Comparison of ENCODE assay signal across 8 cellular contexts in the genomic region with DNA sequence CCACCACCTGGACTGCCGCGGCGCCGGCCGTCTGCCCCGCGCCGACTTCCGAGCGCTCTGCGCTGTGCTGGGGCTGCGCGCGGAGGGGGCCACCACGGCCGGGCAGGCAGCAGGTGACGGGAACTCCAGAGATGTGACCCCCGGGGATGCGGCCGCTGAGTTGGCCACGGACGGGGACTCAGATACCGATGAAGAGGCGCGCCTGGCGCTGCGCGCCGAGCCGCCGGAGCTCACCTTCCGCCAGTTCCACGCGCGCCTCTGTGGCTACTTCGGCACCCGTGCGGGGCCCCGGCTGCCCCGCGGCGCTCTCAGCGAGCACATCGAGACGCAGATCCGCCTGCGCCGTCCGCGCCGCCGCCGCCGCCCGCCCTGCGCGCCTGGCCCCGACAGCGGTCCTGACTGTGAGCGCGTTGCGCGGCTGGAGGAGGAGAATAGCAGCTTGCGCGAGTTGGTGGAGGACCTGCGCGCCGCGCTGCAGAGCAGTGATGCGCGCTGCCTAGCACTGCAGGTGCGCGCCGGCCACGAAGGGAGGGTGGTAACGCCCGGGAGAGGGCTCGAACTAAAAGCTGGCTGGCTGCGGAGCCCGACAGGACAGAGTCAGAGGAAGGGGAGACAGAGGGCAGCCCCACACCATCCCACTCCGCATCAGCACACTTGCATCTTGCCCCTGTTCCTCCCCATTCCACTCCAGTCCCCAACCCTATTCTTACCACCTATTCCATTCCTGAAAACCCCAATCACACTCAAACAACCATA.
DNase-seq lines count a peak whose midpoint lies in the region; ATAC-seq lines count a peak whose summit lies in the region.

No MANE protein-coding gene starts in this region.

- H3K4me3 Mint-ChIP-seq in stimulated activated naive CD8-positive, alpha-beta T cell treated with anti-CD3 and anti-CD28 coated beads, Interleukin-15, Interleukin-2, amounts not matched to agents 100 ng/mL and 50 ng/mL, for 24 hours: peak overlapping the region; percentile 71

- peak; percentile 76 for DNase-seq in activated CD8-positive, alpha-beta memory T cell treated with anti-CD3 and anti-CD28 coated beads for 24 hours
- no peak for DNase-seq in activated CD8-positive, alpha-beta memory T cell treated with anti-CD3 and anti-CD28 coated beads, Interleukin-2, amount 50 U/mL, for 4 hours
- peak; percentile 59 for DNase-seq in activated naive CD4-positive, alpha-beta T cell treated with anti-CD3 and anti-CD28 coated beads, Interleukin-2, amount 50 U/mL, for 16 hours
- DNase-seq in kidney tubule cell (ENCODE audit: low spot score) (peak; percentile 10), inferior parietal cortex (ENCODE audit: extremely low spot score) (no peak)

- H3K4me1 Mint-ChIP-seq in stimulated activated naive CD8-positive, alpha-beta T cell treated with anti-CD3 and anti-CD28 coated beads, Interleukin-15, Interleukin-2, amounts not matched to agents 100 ng/mL and 50 ng/mL, for 24 hours (ENCODE audit: low read depth): peaks cover 31% of the 10 kb centered on the region

- H3K36me3 Mint-ChIP-seq in stimulated activated naive CD8-positive, alpha-beta T cell treated with anti-CD3 and anti-CD28 coated beads, Interleukin-15, Interleukin-2, amounts not matched to agents 100 ng/mL and 50 ng/mL, for 24 hours (ENCODE audit: low read depth): no peaks in the 10 kb centered on the region

- no peak overlapping the region for H3K27ac Mint-ChIP-seq in stimulated activated naive CD8-positive, alpha-beta T cell treated with anti-CD3 and anti-CD28 coated beads, Interleukin-15, Interleukin-2, amounts not matched to agents 100 ng/mL and 50 ng/mL, for 24 hours

- no peaks in the 10 kb centered on the region for H3K9me3 Mint-ChIP-seq in stimulated activated naive CD8-positive, alpha-beta T cell treated with anti-CD3 and anti-CD28 coated beads, Interleukin-15, Interleukin-2, amounts not matched to agents 100 ng/mL and 50 ng/mL, for 24 hours

- no peak for ATAC-seq in GM21367 (IDR thresholded peaks at IDR 0.05; ENCODE audit: unreplicated experiment)
- ATAC-seq in GM18511 (IDR thresholded peaks at IDR 0.05; ENCODE audit: unreplicated experiment): no peak

- H3K27me3 Mint-ChIP-seq in stimulated activated naive CD8-positive, alpha-beta T cell treated with anti-CD3 and anti-CD28 coated beads, Interleukin-15, Interleukin-2, amounts not matched to agents 100 ng/mL and 50 ng/mL, for 24 hours: peaks cover 33% of the 10 kb centered on the region

Comparison
In these comparisons a context has a peak if more than half of its experiments do, and no peak if none do; other contexts are left out.
1. DNase-seq: peak in activated CD8-positive, alpha-beta memory T cell treated with anti-CD3 and anti-CD28 coated beads for 24 hours (single experiment), activated naive CD4-positive, alpha-beta T cell treated with anti-CD3 and anti-CD28 coated beads, Interleukin-2, amount 50 U/mL, for 16 hours (single experiment) and kidney tubule cell (single experiment); none in activated CD8-positive, alpha-beta memory T cell treated with anti-CD3 and anti-CD28 coated beads, Interleukin-2, amount 50 U/mL, for 4 hours (single experiment) and inferior parietal cortex (single experiment).